17 cellular contexts compared by ENCODE assay signal in the genomic region with DNA sequence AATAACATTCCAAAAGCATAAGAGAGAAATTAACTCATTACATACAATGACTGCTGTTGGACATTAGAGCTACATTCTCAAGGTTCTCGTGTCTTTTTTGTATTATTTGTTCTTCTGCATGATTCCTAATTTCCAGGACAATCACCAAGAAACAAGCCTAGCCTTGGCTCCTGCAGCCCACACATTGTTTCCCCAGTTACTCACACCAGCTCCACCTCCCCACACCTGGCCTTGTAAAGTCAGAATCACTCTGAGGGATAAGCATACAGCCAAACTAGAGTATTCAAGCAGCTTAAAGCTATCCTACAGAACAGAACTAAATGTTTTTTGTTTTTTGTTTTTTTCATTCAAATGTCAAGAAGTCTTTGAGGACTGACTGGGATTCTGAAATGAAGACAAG.
"Had no signal": no experiment of that assay in that cellular context is flagged by ENCODE, and none has a peak within 500 bp of the region (broad histone marks: within the 10 kb centered on the region; RNA-seq: fewer than 3 reads in every experiment).

No MANE protein-coding gene starts in this region.

- H3K4me3 ChIP-seq: ascending aorta, coronary artery, lung, tibial nerve had no signal

- H3K27me3 ChIP-seq: ascending aorta, tibial nerve had no signal

- DNase-seq: activated T-cell treated with anti-CD3 and anti-CD28 coated beads, Interleukin-2, amount 50 U/mL, for 1 hour; kidney; natural killer cell; right cardiac atrium; stimulated activated CD4-positive, alpha-beta T cell treated with anti-CD3 and anti-CD28 coated beads, Interleukin-12 subunit alpha, Interleukin-12 subunit beta, amount 100 ng/mL, for 4 hours; stimulated activated CD4-positive, alpha-beta T cell treated with anti-CD3 and anti-CD28 coated beads, Interleukin-4, amount 100 ng/mL, for 4 hours; stimulated activated naive CD8-positive, alpha-beta T cell treated with anti-CD3 and anti-CD28 coated beads, Interleukin-15, Interleukin-2, amounts not matched to agents 100 U/mL and 50 U/mL, for 24 hours; T-cell; WERI-Rb-1 had no signal

- H3K4me1 ChIP-seq: ascending aorta, tibial nerve had no signal

- FAIRE-seq: kidney, urothelium cell line had no signal

- H3K9me3 ChIP-seq: ascending aorta, tibial nerve had no signal

- H3K36me3 Mint-ChIP-seq: activated naive CD4-positive, alpha-beta T cell treated with anti-CD3 and anti-CD28 coated beads, Interleukin-2, amount 50 U/mL, for 72 hours; natural killer cell; T-cell had no signal

- H3K27ac Mint-ChIP-seq: activated naive CD4-positive, alpha-beta T cell treated with anti-CD3 and anti-CD28 coated beads, Interleukin-2, amount 50 U/mL, for 72 hours; natural killer cell; T-cell; T-helper 2 cell treated with Interferon-gamma antibody and Interleukin-4, amounts not matched to agents 5 μg/mL and 100 μg/mL, for 36 hours had no signal

- H3K36me3 ChIP-seq: ascending aorta, tibial nerve, WERI-Rb-1 had no signal

- H3K27ac ChIP-seq: ascending aorta, coronary artery, tibial nerve, WERI-Rb-1 had no signal

- H3K4me3 Mint-ChIP-seq: natural killer cell; T-cell; T-helper 2 cell treated with Interferon-gamma antibody and Interleukin-4, amounts not matched to agents 5 μg/mL and 100 μg/mL, for 36 hours had no signal

- H3K4me1 Mint-ChIP-seq: natural killer cell, T-cell had no signal

- ATAC-seq: activated naive CD4-positive, alpha-beta T cell treated with anti-CD3 and anti-CD28 coated beads, Interleukin-2, amount 50 U/mL, for 72 hours; left lobe of liver; natural killer cell; right cardiac atrium; stimulated activated naive CD8-positive, alpha-beta T cell treated with anti-CD3 and anti-CD28 coated beads, Interleukin-15, Interleukin-2, amounts not matched to agents 100 U/mL and 50 U/mL, for 24 hours; T-cell had no signal

- H3K9me3 Mint-ChIP-seq: natural killer cell; T-helper 2 cell treated with Interferon-gamma antibody and Interleukin-4, amounts not matched to agents 5 μg/mL and 100 μg/mL, for 36 hours had no signal
